8 cellular contexts compared by ENCODE assay signal in genomic region chr10:103069453-103070331, GRCh38.
DNase-seq lines count a peak whose midpoint lies in the region; ATAC-seq and TF ChIP-seq lines count a peak whose summit lies in the region.

No MANE protein-coding gene starts in this region.

- peak; percentile 59 for ATAC-seq in GM21529 (IDR thresholded peaks at IDR 0.05; ENCODE audit: unreplicated experiment)
- ATAC-seq in left lung = peak; percentile 97

- no peaks in the 10 kb centered on the region for H3K36me3 ChIP-seq in left lung

- H3K9me3 ChIP-seq in left lung = no peaks in the 10 kb centered on the region

- H3K4me1 ChIP-seq in left lung = peaks cover 0 to 10% of the 10 kb centered on the region in 2 donors

- no peaks in the 10 kb centered on the region for H3K27me3 ChIP-seq in left lung

- DNase-seq in DMS53 (lab: John Stamatoyannopoulos, UW) = peak; percentile 87
- DNase-seq in NAMALWA (ENCODE audit: low spot score) = peak; percentile 75
- peak; percentile 39 to 54 (median 45) for DNase-seq in activated CD4-positive, CD25-positive, alpha-beta regulatory T cell (lab: John Stamatoyannopoulos, UW)
- DNase-seq in cardiac fibroblast (ENCODE audit: low read depth in 2 of 2) = peak; percentile 62 to 66
- peak; percentile 53 to 76 for DNase-seq in left lung
- peak; percentile 33 to 55 (median 42) for DNase-seq in stimulated activated CD4-positive, alpha-beta T cell treated with anti-CD3 and anti-CD28 coated beads, TNF-alpha, amount 100 ng/mL, for 4 hours (ENCODE audit: low read depth in 3 of 3)
- no peak for DNase-seq in epidermal melanocyte (ENCODE audit: insufficient read length, low spot score)

- peak; percentile 67 for TF ChIP-seq CTCF in cardiac fibroblast (IDR thresholded peaks at IDR 0.05; ENCODE audit: low read depth, low read length)
- TF ChIP-seq CTCF in left lung (IDR thresholded peaks at IDR 0.05) = peak; percentile 52 to 58

- H3K27ac ChIP-seq in left lung = no peak overlapping the region

- no peak overlapping the region for H3K4me3 ChIP-seq in cardiac fibroblast (replicated peaks in 1 of 2; ENCODE audit: low read depth in 2 of 2, low read length in 2 of 2)
- H3K4me3 ChIP-seq in left lung = no peak overlapping the region

- intact Hi-C loops in left lung (cut with DNase I) = loop anchor here in 1 of 2 donors (5.0 kb wide), 1 partner anchor 152 kb away; the partner anchor contains the start of gene CNNM2
